In the genomic region with DNA sequence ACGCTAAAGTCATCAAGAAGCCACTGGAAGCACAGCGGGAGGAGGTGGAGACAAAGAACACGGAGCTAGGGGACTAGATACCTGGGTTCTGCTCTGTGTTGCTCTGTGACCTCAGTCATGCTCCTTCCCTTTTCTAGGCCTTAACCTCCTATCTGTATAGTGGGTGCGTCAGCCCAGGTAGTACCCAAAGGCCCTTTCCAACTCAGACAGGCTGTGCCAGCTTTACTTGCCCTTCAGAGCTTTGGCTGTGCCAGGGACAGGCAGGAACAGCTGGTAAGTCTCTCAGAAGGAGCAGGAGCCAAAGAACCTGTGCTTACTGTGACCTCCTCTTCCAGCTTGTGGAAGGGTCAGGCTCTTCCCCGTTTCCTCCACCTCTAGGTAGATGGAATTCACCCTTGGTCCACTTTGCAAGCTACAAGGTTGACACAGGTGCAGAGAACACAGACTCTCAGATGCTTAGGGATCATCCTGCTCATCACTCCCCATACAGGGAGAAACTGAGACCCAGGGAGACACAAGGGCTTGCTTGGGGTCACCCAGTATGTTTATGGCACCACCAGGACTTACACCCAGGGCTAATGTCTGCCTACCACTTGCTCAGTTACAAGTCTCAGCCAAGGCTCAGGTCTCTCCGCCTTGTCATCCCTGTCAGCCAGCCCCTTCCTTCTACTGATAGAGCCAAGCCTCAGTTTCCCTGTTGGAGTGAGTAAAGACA, we compare ENCODE assay signal across 11 cellular contexts. TPM values are rescaled to one million over a fixed set of nuclear protein-coding genes. Genes with fewer than 3 reads are reported as not detected.
DNase-seq lines count a peak whose midpoint lies in the region; ATAC-seq and TF ChIP-seq lines count a peak whose summit lies in the region.
"Had no signal": no experiment of that assay in that cellular context is flagged by ENCODE, and none has a peak within 500 bp of the region (broad histone marks: within the 10 kb centered on the region; RNA-seq: fewer than 3 reads in every experiment).

No MANE protein-coding gene starts in this region.

- H3K4me1 Mint-ChIP-seq in CD8-positive, alpha-beta T cell (ENCODE audit: low read depth) = peaks cover 73% of the 10 kb centered on the region
- H3K4me1 Mint-ChIP-seq in H9 = peaks cover 17 to 22% of the 10 kb centered on the region in 2 experiments

- H3K14ac ChIP-seq in H9 (ENCODE audit: insufficient read depth, low read length) = no peak overlapping the region

- H2BK20ac ChIP-seq in H9 (ENCODE audit: low read depth, low read length, poor library complexity, severe bottlenecking) = no peak overlapping the region

- CTCF ChIA-PET in CD8-positive, alpha-beta T cell (lab: Charles Lee) = interaction anchor here (1.0 to 5.1 kb wide), 8 partner anchors 9 to 107 kb away, joined by 3 to 52 read pairs (median 22); no protein-coding TSS in a partner anchor

- H4K5ac ChIP-seq in H9 (ENCODE audit: insufficient read length, low read depth, low read length) = no peak overlapping the region

- H4K91ac ChIP-seq in H9 (ENCODE audit: insufficient read length, low read depth, low read length) = no peak overlapping the region

- H2BK12ac ChIP-seq in H9 (ENCODE audit: insufficient read length, low read depth, low read length) = no peak overlapping the region

- intact Hi-C loops in CD8-positive, alpha-beta T cell (cut with DNase I, micrococcal nuclease) = loop anchor here (2.0 to 5.0 kb wide), 2 partner anchors 29 to 35 kb away; no protein-coding TSS in a partner anchor
- intact Hi-C loops in esophagus squamous epithelium (cut with DNase I) (no loop called here), posterior vena cava (cut with DNase I) (loop anchor here in 1 of 2 donors (10.0 kb wide), 1 partner anchor 47 kb away; no protein-coding TSS in a partner anchor)

- H3K23me2 ChIP-seq in H9 (ENCODE audit: insufficient read length, low read depth, low read length, poor library complexity, severe bottlenecking) = peaks cover 3% of the 10 kb centered on the region

- WGBS in esophagus squamous epithelium, 2 donors = 53 to 58% methylated on average over 5 to 6 of the region's 6 CpGs
- no CpG with 5 or more reads among the region's 6 CpGs for WGBS in H9 (ENCODE audit: extremely low coverage, insufficient read length, low lambda C conversion rate)

- H3K4ac ChIP-seq in H9 (ENCODE audit: low read depth, low read length) = no peak overlapping the region

- peak; percentile 25 for ATAC-seq in CD8-positive, alpha-beta T cell
- no peak for ATAC-seq in HG03439 (IDR thresholded peaks at IDR 0.05; ENCODE audit: unreplicated experiment)

- no peaks in the 10 kb centered on the region for H3K27me3 ChIP-seq in CD8-positive, alpha-beta T cell (ENCODE audit: insufficient read depth, low read length)
- H3K27me3 ChIP-seq in SU-DHL-6 (ENCODE audit: low read length) (no peaks in the 10 kb centered on the region), esophagus squamous epithelium (no peaks in the 10 kb centered on the region), H9 (ENCODE audit: insufficient read depth, low read length) (no peaks in the 10 kb centered on the region)

- no peak for TF ChIP-seq CTCF in CD8-positive, alpha-beta T cell (IDR thresholded peaks at IDR 0.05)
- TF ChIP-seq CTCF in SU-DHL-6 (IDR thresholded peaks at IDR 0.05; ENCODE audit: insufficient read depth, low read length, poor library complexity, severe bottlenecking) (no peak), esophagus squamous epithelium (IDR thresholded peaks at IDR 0.05) (no peak), H9 (conservative IDR thresholded peaks at IDR 0.05) (no peak)

- no peaks in the 10 kb centered on the region for H3K9me2 ChIP-seq in SU-DHL-6 (replicated peaks; ENCODE audit: insufficient read depth, low read length)

- H3K9ac ChIP-seq in SU-DHL-6 (ENCODE audit: low read length) (peak overlapping the region; percentile 96), H9 (ENCODE audit: extremely low read depth, insufficient read length, low read length) (no peak overlapping the region)

- no peak overlapping the region for H2BK5ac ChIP-seq in H9 (ENCODE audit: insufficient read length, low read length)

- H3K4me1 ChIP-seq in CD8-positive, alpha-beta T cell (ENCODE audit: insufficient read depth, low read length) = peaks cover 73% of the 10 kb centered on the region
- H3K4me1 ChIP-seq in esophagus squamous epithelium (peaks cover 11 to 81% (median 45%) of the 10 kb centered on the region in 3 donors), H9 (ENCODE audit: insufficient read depth, low read length) (no peaks in the 10 kb centered on the region)

- H3K27ac ChIP-seq in CD8-positive, alpha-beta T cell (ENCODE audit: low read depth, low read length) = peak overlapping the region; percentile 69
- peak overlapping the region; percentile 98 for H3K27ac ChIP-seq in SU-DHL-6 (ENCODE audit: low read depth, low read length)
- peak overlapping the region; percentile 83 to 97 (median 89) for H3K27ac ChIP-seq in esophagus squamous epithelium
- H3K27ac ChIP-seq in H9 (ENCODE audit: insufficient read length, low read depth, low read length) = no peak overlapping the region
- H3K27ac ChIP-seq: epithelial cell of prostate, PC-9 had no signal

- H3K36me3 Mint-ChIP-seq in CD8-positive, alpha-beta T cell = peaks cover 49% of the 10 kb centered on the region
- peaks cover 0 to 2% (median 0%) of the 10 kb centered on the region in 3 experiments; a peak in 1 of 7 replicates for H3K36me3 Mint-ChIP-seq in H9 (ENCODE audit: insufficient read depth in 1 of 3, low read depth in 3 of 3)

- H3K9me3 ChIP-seq in CD8-positive, alpha-beta T cell (ENCODE audit: low read length) = no peaks in the 10 kb centered on the region
- H3K9me3 ChIP-seq in SU-DHL-6 (ENCODE audit: insufficient read depth, low read length) (no peaks in the 10 kb centered on the region), esophagus squamous epithelium (no peaks in the 10 kb centered on the region), H9 (ENCODE audit: control insufficient read depth, low read depth, low read length) (no peaks in the 10 kb centered on the region)

- H3K36me3 ChIP-seq in CD8-positive, alpha-beta T cell (ENCODE audit: insufficient read depth, low read length) = peaks cover 5% of the 10 kb centered on the region
- peaks cover 8% of the 10 kb centered on the region; the same call in 1 of the 2 replicates for H3K36me3 ChIP-seq in SU-DHL-6 (ENCODE audit: low read length)
- H3K36me3 ChIP-seq in esophagus squamous epithelium = no peaks in the 10 kb centered on the region

- no peak overlapping the region for H2AK5ac ChIP-seq in H9 (ENCODE audit: insufficient read length, low read length)

- peak in 2 of 7 experiments; percentile 22 to 34 for DNase-seq in CD8-positive, alpha-beta T cell
- DNase-seq in esophagus squamous epithelium (lab: John Stamatoyannopoulos, UW) (no peak), posterior vena cava (ENCODE audit: low spot score) (peak; percentile 54), H9 (no peak), HUDEP-2 (lab: John Stamatoyannopoulos, UW; ENCODE audit: unreplicated experiment in 76 of 76) (no peak), SHP77 treated with DMSO at 0.1 percent for 48 hours (lab: John Stamatoyannopoulos, UW) (no peak)
- DNase-seq: activated CD8-positive, alpha-beta memory T cell treated with anti-CD3 and anti-CD28 coated beads, Interleukin-2, amount 50 U/mL, for 48 hours; PC-9 had no signal

- H3K27ac Mint-ChIP-seq in CD8-positive, alpha-beta T cell = peak overlapping the region; percentile 96
- H3K27ac Mint-ChIP-seq in H9 = no peak overlapping the region

- no peaks in the 10 kb centered on the region for H3K27me3 Mint-ChIP-seq in CD8-positive, alpha-beta T cell (ENCODE audit: low read depth)
- H3K27me3 Mint-ChIP-seq in H9 (ENCODE audit: low read depth) = peaks cover 17% of the 10 kb centered on the region

- peak overlapping the region; percentile 67 for H3K4me3 ChIP-seq in CD8-positive, alpha-beta T cell (ENCODE audit: low read depth, low read length)
- H3K4me3 ChIP-seq in SU-DHL-6 (ENCODE audit: insufficient read depth, low read length, poor library complexity, severe bottlenecking) (peak overlapping the region; percentile 71), esophagus squamous epithelium (peak overlapping the region; percentile 65 to 98 (median 77))
- H3K4me3 ChIP-seq: PC-9 had no signal

- TF ChIP-seq POLR2A in esophagus squamous epithelium (IDR thresholded peaks at IDR 0.05) = peak in 1 of 4 donors; percentile 23

- H3K9me3 Mint-ChIP-seq in CD8-positive, alpha-beta T cell = no peaks in the 10 kb centered on the region
- H3K9me3 Mint-ChIP-seq in H9 = no peaks in the 10 kb centered on the region

- H4K20me1 ChIP-seq in SU-DHL-6 (ENCODE audit: low read depth, low read length) (no peaks in the 10 kb centered on the region), H9 (ENCODE audit: control insufficient read depth, insufficient read depth, insufficient read length) (no peaks in the 10 kb centered on the region)

- peak overlapping the region; percentile 96 for H3K4me2 ChIP-seq in SU-DHL-6 (ENCODE audit: low read depth, low read length, poor library complexity, severe bottlenecking)
- H3K4me2 ChIP-seq in H9 (ENCODE audit: insufficient read depth, insufficient read length, low read length) = no peak overlapping the region

- no peak overlapping the region for H2BK120ac ChIP-seq in H9 (ENCODE audit: low read depth, low read length, poor library complexity, severe bottlenecking)

- H2AFZ ChIP-seq in SU-DHL-6 (ENCODE audit: low read depth, low read length, severe bottlenecking) (no peak overlapping the region), H9 (ENCODE audit: low read length) (no peak overlapping the region)
- H2AFZ ChIP-seq: PC-9 had no signal

- no peak overlapping the region for H3K18ac ChIP-seq in H9 (ENCODE audit: insufficient read length, low read depth, low read length)

- H3K23ac ChIP-seq in H9 (ENCODE audit: insufficient read length, low read depth, low read length) = no peak overlapping the region

- no peaks in the 10 kb centered on the region for H3K79me1 ChIP-seq in H9 (ENCODE audit: insufficient read depth, low read depth, low read length, poor library complexity, severe bottlenecking)

- peaks cover 78% of the 10 kb centered on the region for H3F3A ChIP-seq in SU-DHL-6 (ENCODE audit: insufficient read depth)

- no peak overlapping the region for H3T11ph ChIP-seq in H9 (ENCODE audit: low read length)

- no peak overlapping the region for H4K8ac ChIP-seq in H9 (replicated peaks; ENCODE audit: insufficient read length, low read depth, low read length)

- POLR2A ChIA-PET in CD8-positive, alpha-beta T cell (lab: Charles Lee) = interaction anchor here (0.6 to 5.4 kb wide), 10 partner anchors 9 to 96 kb away, joined by 3 to 94 read pairs (median 6); a partner anchor contains a TSS

- peaks cover 69% of the 10 kb centered on the region for H3K79me2 ChIP-seq in SU-DHL-6 (ENCODE audit: insufficient read depth, low read length)
- H3K79me2 ChIP-seq in H9 (ENCODE audit: insufficient read depth, low read length) = no peaks in the 10 kb centered on the region

- peak overlapping the region; percentile 89 for H3K4me3 Mint-ChIP-seq in CD8-positive, alpha-beta T cell
- peak overlapping the region in 1 of 2 experiments; percentile 83; a peak in 1 of 5 replicates for H3K4me3 Mint-ChIP-seq in H9

- H2BK15ac ChIP-seq in H9 (ENCODE audit: low read depth, low read length) = no peak overlapping the region

- no peak overlapping the region for H3K56ac ChIP-seq in H9 (ENCODE audit: insufficient read length, low read depth, low read length)

RNA-seq across cellular contexts. Expression of a gene that starts 1.7 kb away (rescaled TPM):
- total RNA-seq in CD8-positive, alpha-beta T cell = 10 to 100 TPM; 96.3 to 98.5 TPM
- total RNA-seq in esophagus squamous epithelium = 10 to 100 TPM; 10.9 to 87.0 (median 37.8) TPM
- total RNA-seq in posterior vena cava = 10 to 100 TPM; 70.6 to 72.4 TPM
- total RNA-seq in H9 (2021) = 5.3 and 6.0 TPM in 2 replicates

RNA-seq across cellular contexts. Expression of a gene that starts 30.8 kb away (rescaled TPM):
- 1 to 10 TPM; 3.4 to 5.0 TPM for total RNA-seq in CD8-positive, alpha-beta T cell
- total RNA-seq in esophagus squamous epithelium (100 to 1,000 TPM in 2 of 4 donors, 10 to 100 TPM in 2; 62.4 to 132 (median 89.7) TPM), posterior vena cava (10 to 100 TPM; 23.4 to 41.6 TPM), H9 (2021) (25.9 and 27.8 TPM in 2 replicates)
